Comparison of ENCODE assay signal across 22 cellular contexts in genomic region chr21:42624095-42624830, GRCh38. TPM values are rescaled to one million over a fixed set of nuclear protein-coding genes. Genes with fewer than 3 reads are reported as not detected.
DNase-seq lines count a peak whose midpoint lies in the region; ATAC-seq, FAIRE-seq and TF ChIP-seq lines count a peak whose summit lies in the region.
"Had no signal": no experiment of that assay in that cellular context is flagged by ENCODE, and none has a peak within 500 bp of the region (broad histone marks: within the 10 kb centered on the region; RNA-seq: fewer than 3 reads in every experiment).

No MANE protein-coding gene starts in this region.

- H3K9me3 Mint-ChIP-seq in H9, result peaks cover 3% of the 10 kb centered on the region in 2 experiments; a peak in 2 of 5 replicates
- H3K9me3 Mint-ChIP-seq: activated CD4-positive, alpha-beta memory T cell treated with anti-CD3 and anti-CD28 coated beads for 36 hours; activated T-cell treated with anti-CD3 and anti-CD28 coated beads, Interleukin-2, amount 50 U/mL, for 24 hours; CD4-positive, CD25-positive, alpha-beta regulatory T cell; stimulated activated effector memory CD8-positive, alpha-beta T cell treated with anti-CD3 and anti-CD28 coated beads, Interleukin-12 subunit alpha, Interleukin-12 subunit beta, amount 100 ng/mL, for 72 hours had no signal

- H3K36me3 Mint-ChIP-seq in H9 (ENCODE audit: insufficient read depth in 1 of 3, low read depth in 3 of 3), result no peaks in the 10 kb centered on the region
- H3K36me3 Mint-ChIP-seq: activated CD4-positive, alpha-beta memory T cell treated with anti-CD3 and anti-CD28 coated beads for 36 hours; activated naive CD8-positive, alpha-beta T cell; CD4-positive, CD25-positive, alpha-beta regulatory T cell; stimulated activated effector memory CD8-positive, alpha-beta T cell treated with anti-CD3 and anti-CD28 coated beads, Interleukin-12 subunit alpha, Interleukin-12 subunit beta, amount 100 ng/mL, for 72 hours had no signal

- intact Hi-C loops in cardiac septum (cut with DNase I), result no loop called here
- intact Hi-C loops in left ventricle myocardium superior (cut with micrococcal nuclease), result no loop called here
- intact Hi-C loops in mucosa of descending colon (cut with DNase I, micrococcal nuclease), result no loop called here

- no peak overlapping the region for H2BK120ac ChIP-seq in H9 (ENCODE audit: low read depth, low read length, poor library complexity, severe bottlenecking)

- H3K4ac ChIP-seq in H9 (ENCODE audit: low read depth, low read length), result no peak overlapping the region

- H3K27me3 Mint-ChIP-seq in H9 (ENCODE audit: low read depth), result peaks cover 35% of the 10 kb centered on the region
- H3K27me3 Mint-ChIP-seq: activated naive CD8-positive, alpha-beta T cell; activated T-cell treated with anti-CD3 and anti-CD28 coated beads, Interleukin-2, amount 50 U/mL, for 24 hours had no signal

- H3K14ac ChIP-seq in H9 (ENCODE audit: insufficient read depth, low read length), result no peak overlapping the region; the same call in 1 of the 2 replicates

- no peak overlapping the region for H2BK20ac ChIP-seq in H9 (ENCODE audit: low read depth, low read length, poor library complexity, severe bottlenecking)

- H3K79me2 ChIP-seq in H9 (ENCODE audit: insufficient read depth, low read length), result no peaks in the 10 kb centered on the region

- no peak overlapping the region for H3K27ac ChIP-seq in H9 (ENCODE audit: insufficient read length, low read depth, low read length)
- H3K27ac ChIP-seq: dorsolateral prefrontal cortex, heart left ventricle, ovary, thyroid gland had no signal

- TF ChIP-seq CTCF in epithelial cell of proximal tubule (conservative IDR thresholded peaks at IDR 0.05; ENCODE audit: low read depth, low read length) (no peak), mucosa of descending colon (IDR thresholded peaks at IDR 0.05) (no peak), H9 (conservative IDR thresholded peaks at IDR 0.05) (no peak)

- H2BK5ac ChIP-seq in H9 (ENCODE audit: insufficient read length, low read length), result no peak overlapping the region

- no peaks in the 10 kb centered on the region for H3K9me3 ChIP-seq in mucosa of descending colon
- H3K9me3 ChIP-seq in H9 (ENCODE audit: control insufficient read depth, low read depth, low read length), result no peaks in the 10 kb centered on the region
- H3K9me3 ChIP-seq: heart left ventricle, MG63, ovary, thyroid gland had no signal

- no peaks in the 10 kb centered on the region for H3K36me3 ChIP-seq in mucosa of descending colon (ENCODE audit: low read depth)
- H3K36me3 ChIP-seq: heart left ventricle, MG63, ovary, thyroid gland had no signal

- no peak overlapping the region for H4K91ac ChIP-seq in H9 (ENCODE audit: insufficient read length, low read depth, low read length)

- peaks cover 14% of the 10 kb centered on the region for H3K4me1 ChIP-seq in mucosa of descending colon (ENCODE audit: low read depth)
- H3K4me1 ChIP-seq in H9 (ENCODE audit: insufficient read depth, low read length), result no peaks in the 10 kb centered on the region

- H3K4me1 Mint-ChIP-seq in H9, result peaks cover 15 to 18% of the 10 kb centered on the region in 2 experiments
- H3K4me1 Mint-ChIP-seq: CD4-positive, CD25-positive, alpha-beta regulatory T cell; stimulated activated effector memory CD8-positive, alpha-beta T cell treated with anti-CD3 and anti-CD28 coated beads, Interleukin-12 subunit alpha, Interleukin-12 subunit beta, amount 100 ng/mL, for 72 hours had no signal

- DNase-seq in cardiac septum (ENCODE audit: low spot score), result peak; percentile 35
- DNase-seq in left ventricle myocardium superior, result no peak
- DNase-seq in epithelial cell of proximal tubule (ENCODE audit: low read depth), result peak; percentile 90
- DNase-seq in mucosa of descending colon, result peak in 1 of 3 donors; percentile 65
- no peak for DNase-seq in H54 (ENCODE audit: insufficient read length, low spot score)
- DNase-seq in H9, result no peak
- no peak for DNase-seq in NCI-H226
- DNase-seq: activated CD4-positive, alpha-beta memory T cell treated with anti-CD3 and anti-CD28 coated beads for 36 hours; activated T-cell treated with anti-CD3 and anti-CD28 coated beads, Interleukin-2, amount 50 U/mL, for 24 hours; CD4-positive, CD25-positive, alpha-beta regulatory T cell; heart left ventricle; HFFc6; MG63; NCI-H1694; ovary; SW 1271; thyroid gland had no signal

- no peak overlapping the region for H3K56ac ChIP-seq in H9 (ENCODE audit: insufficient read length, low read depth, low read length)

- H2BK12ac ChIP-seq in H9 (ENCODE audit: insufficient read length, low read depth, low read length), result no peak overlapping the region

- H3K4me3 Mint-ChIP-seq in H9, result no peak overlapping the region
- H3K4me3 Mint-ChIP-seq: activated CD4-positive, alpha-beta memory T cell treated with anti-CD3 and anti-CD28 coated beads for 36 hours; activated naive CD8-positive, alpha-beta T cell; activated T-cell treated with anti-CD3 and anti-CD28 coated beads, Interleukin-2, amount 50 U/mL, for 24 hours; HFFc6; stimulated activated effector memory CD8-positive, alpha-beta T cell treated with anti-CD3 and anti-CD28 coated beads, Interleukin-12 subunit alpha, Interleukin-12 subunit beta, amount 100 ng/mL, for 72 hours had no signal

- ATAC-seq in left ventricle myocardium superior, result no peak
- ATAC-seq in mucosa of descending colon, result peak; percentile 87
- no peak for ATAC-seq in HG02763 (IDR thresholded peaks at IDR 0.05; ENCODE audit: unreplicated experiment)
- ATAC-seq: heart left ventricle; stimulated activated effector memory CD8-positive, alpha-beta T cell treated with anti-CD3 and anti-CD28 coated beads, Interleukin-12 subunit alpha, Interleukin-12 subunit beta, amount 100 ng/mL, for 72 hours had no signal

- no peak overlapping the region for H3T11ph ChIP-seq in H9 (ENCODE audit: low read length)

- FAIRE-seq in H54 (lab: Jason Lieb, UNC), result no peak

- no peak overlapping the region for H2AFZ ChIP-seq in H9 (ENCODE audit: low read length)

- no peaks in the 10 kb centered on the region for H4K20me1 ChIP-seq in H9 (ENCODE audit: control insufficient read depth, insufficient read depth, insufficient read length)

- H3K9ac ChIP-seq in H9 (ENCODE audit: extremely low read depth, insufficient read length, low read length), result no peak overlapping the region

- H3K79me1 ChIP-seq in H9 (ENCODE audit: insufficient read depth, low read depth, low read length, poor library complexity, severe bottlenecking), result no peaks in the 10 kb centered on the region

- H2BK15ac ChIP-seq in H9 (ENCODE audit: low read depth, low read length), result no peak overlapping the region

- peaks cover 5% of the 10 kb centered on the region for H3K23me2 ChIP-seq in H9 (ENCODE audit: insufficient read length, low read depth, low read length, poor library complexity, severe bottlenecking)

- no peak overlapping the region for H3K18ac ChIP-seq in H9 (ENCODE audit: insufficient read length, low read depth, low read length)

- H3K4me3 ChIP-seq in epithelial cell of proximal tubule (ENCODE audit: low read depth, low read length) (no peak overlapping the region), mucosa of descending colon (no peak overlapping the region)
- H3K4me3 ChIP-seq: dorsolateral prefrontal cortex, heart left ventricle, MG63, ovary, thyroid gland had no signal

- no peak for TF ChIP-seq POLR2A in H54 (IDR thresholded peaks at IDR 0.05; ENCODE audit: low read depth, low read length)

- H4K8ac ChIP-seq in H9 (replicated peaks; ENCODE audit: insufficient read length, low read depth, low read length), result no peak overlapping the region

- no peaks in the 10 kb centered on the region for H3K27me3 ChIP-seq in H9 (ENCODE audit: insufficient read depth, low read length)
- H3K27me3 ChIP-seq: ovary had no signal

- H2AK5ac ChIP-seq in H9 (ENCODE audit: insufficient read length, low read length), result no peak overlapping the region

- H3K23ac ChIP-seq in H9 (ENCODE audit: insufficient read length, low read depth, low read length), result no peak overlapping the region

- 0 out of 7 replicates have a peak overlapping the region, but pooled peaks of 1 of the 3 experiments have one; percentile 55 for H3K27ac Mint-ChIP-seq in H9
- H3K27ac Mint-ChIP-seq: activated CD4-positive, alpha-beta memory T cell treated with anti-CD3 and anti-CD28 coated beads for 36 hours; activated naive CD8-positive, alpha-beta T cell; activated T-cell treated with anti-CD3 and anti-CD28 coated beads, Interleukin-2, amount 50 U/mL, for 24 hours; HFFc6; stimulated activated effector memory CD8-positive, alpha-beta T cell treated with anti-CD3 and anti-CD28 coated beads, Interleukin-12 subunit alpha, Interleukin-12 subunit beta, amount 100 ng/mL, for 72 hours had no signal

- WGBS in H9 (ENCODE audit: extremely low coverage, insufficient read length, low lambda C conversion rate), result no CpG with 5 or more reads among the region's 13 CpGs

- no peak overlapping the region for H3K4me2 ChIP-seq in H9 (ENCODE audit: insufficient read depth, insufficient read length, low read length)

- H4K5ac ChIP-seq in H9 (ENCODE audit: insufficient read length, low read depth, low read length), result no peak overlapping the region

RNA-seq across cellular contexts. Expression of gene PDE9A, which starts 29.2 kb away (rescaled TPM):
- total RNA-seq in cardiac septum (1.1 TPM), left ventricle myocardium superior (4.1 TPM), epithelial cell of proximal tubule (1.3 and 2.0 TPM in 2 replicates), mucosa of descending colon (100 to 1,000 TPM in 2 of 3 donors, 10 to 100 TPM in 1; 98.4 to 200 (median 167) TPM), H9 (2021) (28.2 and 31.9 TPM in 2 replicates)
- total RNA-seq: A172, HFFc6 had no signal

Comparison
In these comparisons a context has a peak if more than half of its experiments do, and no peak if none do; other contexts are left out.
1. DNase-seq: peak in cardiac septum (single experiment) and epithelial cell of proximal tubule (single experiment); none in left ventricle myocardium superior (single experiment), H54 (single experiment), H9 (single experiment) and NCI-H226 (single experiment).